ENCODE assay signal across 17 cellular contexts in the genomic region with DNA sequence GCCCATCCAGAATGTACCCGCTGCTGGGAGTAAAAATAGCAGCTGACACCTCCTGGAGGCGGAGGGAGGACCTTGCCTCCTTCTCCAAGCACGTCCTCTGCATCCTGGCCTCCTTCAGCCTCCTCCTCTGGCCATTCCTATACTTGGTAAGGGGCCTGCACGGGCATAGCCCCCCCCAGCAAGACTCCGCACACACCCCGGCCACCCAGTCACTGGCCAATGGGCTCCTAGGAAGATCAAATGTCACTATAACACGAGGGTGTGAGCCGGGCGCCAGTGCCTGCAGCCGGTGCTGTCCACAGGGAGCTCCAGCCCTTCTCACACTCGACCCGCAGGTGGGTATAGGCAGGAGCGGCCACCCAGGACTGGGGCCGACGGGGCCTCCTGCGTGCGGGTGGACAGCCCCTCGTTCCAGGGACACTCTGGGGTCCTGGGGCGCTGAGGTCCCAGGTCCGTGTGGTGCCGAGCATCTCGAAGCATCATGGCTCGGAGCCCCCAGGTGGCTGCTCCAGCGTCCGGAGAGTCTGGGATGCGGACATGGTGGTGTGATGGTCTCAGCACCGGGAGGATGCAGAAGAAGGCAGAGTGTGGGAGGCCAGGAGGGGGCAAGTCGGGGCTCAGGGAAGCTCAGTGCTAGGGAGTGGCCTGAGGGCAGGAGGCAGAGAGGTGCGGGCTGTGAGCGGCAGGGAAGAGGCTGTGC. TPM values are rescaled to one million over a fixed set of nuclear protein-coding genes. Genes with fewer than 3 reads are reported as not detected.
A peak's percentile ranks its signal among the peaks of the same experiment; 100 is the strongest.
DNase-seq lines count a peak whose midpoint lies in the region; ATAC-seq, FAIRE-seq and TF ChIP-seq lines count a peak whose summit lies in the region.
"Had no signal": no experiment of that assay in that cellular context is flagged by ENCODE, and none has a peak within 500 bp of the region (broad histone marks: within the 10 kb centered on the region; RNA-seq: fewer than 3 reads in every experiment).

A gene (plus strand): TSS at position 276 of the 700 bp plus-strand sequence. CDS start 3,172 bp downstream, outside the sequence.

- no peak within 1 kb of the TSS for H3K4me3 ChIP-seq in fibroblast of villous mesenchyme (ENCODE audit: low read depth, low read length)
- H3K4me3 ChIP-seq: upper lobe of right lung had no signal

- peak within 1 kb of the TSS; percentile 37 to 91 (median 87) for H3K4me3 Mint-ChIP-seq in nephron
- H3K4me3 Mint-ChIP-seq in activated T-cell treated with anti-CD3 and anti-CD28 coated beads, Interleukin-2, amount 50 U/mL, for 4 hours = no peak within 1 kb of the TSS
- H3K4me3 Mint-ChIP-seq: activated naive CD4-positive, alpha-beta T cell treated with anti-CD3 and anti-CD28 coated beads, Interleukin-2, amount 50 U/mL, for 24 hours; memory B cell had no signal

- no peak for TF ChIP-seq POLR2A in GM12892 (IDR thresholded peaks at IDR 0.05; ENCODE audit: low read depth, low read length)

- no peaks in the 10 kb centered on the region for H3K9me3 Mint-ChIP-seq in nephron
- H3K9me3 Mint-ChIP-seq in activated T-cell treated with anti-CD3 and anti-CD28 coated beads, Interleukin-2, amount 50 U/mL, for 4 hours = no peaks in the 10 kb centered on the region
- H3K9me3 Mint-ChIP-seq: activated naive CD4-positive, alpha-beta T cell treated with anti-CD3 and anti-CD28 coated beads, Interleukin-2, amount 50 U/mL, for 24 hours; memory B cell had no signal

- H3K4me1 Mint-ChIP-seq in nephron = peaks cover 56% of the 10 kb centered on the region
- peaks cover 13% of the 10 kb centered on the region for H3K4me1 Mint-ChIP-seq in activated T-cell treated with anti-CD3 and anti-CD28 coated beads, Interleukin-2, amount 50 U/mL, for 4 hours (ENCODE audit: low read depth)

- H3K36me3 Mint-ChIP-seq in nephron (ENCODE audit: low read depth) = peaks cover 7% of the 10 kb centered on the region
- no peaks in the 10 kb centered on the region for H3K36me3 Mint-ChIP-seq in activated T-cell treated with anti-CD3 and anti-CD28 coated beads, Interleukin-2, amount 50 U/mL, for 4 hours (ENCODE audit: insufficient read depth)
- H3K36me3 Mint-ChIP-seq: activated naive CD4-positive, alpha-beta T cell treated with anti-CD3 and anti-CD28 coated beads, Interleukin-2, amount 50 U/mL, for 24 hours; memory B cell had no signal

- no peak for FAIRE-seq in GM12892 (lab: Jason Lieb, UNC)
- FAIRE-seq: TTC549 had no signal

- peak within 1 kb of the TSS; percentile 50 to 69 (median 66) for H3K27ac Mint-ChIP-seq in nephron
- H3K27ac Mint-ChIP-seq: activated naive CD4-positive, alpha-beta T cell treated with anti-CD3 and anti-CD28 coated beads, Interleukin-2, amount 50 U/mL, for 24 hours; memory B cell had no signal

- no peak for ATAC-seq in activated T-cell treated with anti-CD3 and anti-CD28 coated beads, Interleukin-2, amount 50 U/mL, for 4 hours
- ATAC-seq in GM21576 (IDR thresholded peaks at IDR 0.05; ENCODE audit: unreplicated experiment) = no peak
- ATAC-seq in HG03139 (IDR thresholded peaks at IDR 0.05; ENCODE audit: unreplicated experiment) = no peak
- ATAC-seq: upper lobe of right lung had no signal

- TF ChIP-seq CTCF in fibroblast of villous mesenchyme (IDR thresholded peaks at IDR 0.05; ENCODE audit: insufficient read depth, low read depth, low read length) = peak; percentile 13
- TF ChIP-seq CTCF in nephron (IDR thresholded peaks at IDR 0.05; ENCODE audit: unreplicated experiment in 3 of 3) = no peak

- DNase-seq in 8988T = peak; percentile 77
- DNase-seq in GM12892 (ENCODE audit: insufficient read length) = peak; percentile 35
- no peak for DNase-seq in fibroblast of villous mesenchyme (ENCODE audit: low read depth)
- DNase-seq in activated T-cell treated with anti-CD3 and anti-CD28 coated beads, Interleukin-2, amount 50 U/mL, for 4 hours = no peak
- DNase-seq in NCI-H1930 (lab: John Stamatoyannopoulos, UW) = no peak
- DNase-seq: cerebellar nuclear complex, DMS79 treated with DMSO at 0.1 percent for 48 hours, hypothalamus, NCI-H748 treated with DMSO at 0.1 percent for 48 hours, SIG-M5, upper lobe of right lung had no signal

- no peaks in the 10 kb centered on the region for H3K27me3 Mint-ChIP-seq in nephron (ENCODE audit: low read depth)
- peaks cover 14% of the 10 kb centered on the region for H3K27me3 Mint-ChIP-seq in activated T-cell treated with anti-CD3 and anti-CD28 coated beads, Interleukin-2, amount 50 U/mL, for 4 hours (ENCODE audit: low read depth)
- H3K27me3 Mint-ChIP-seq: activated naive CD4-positive, alpha-beta T cell treated with anti-CD3 and anti-CD28 coated beads, Interleukin-2, amount 50 U/mL, for 24 hours had no signal

RNA-seq across cellular contexts. Expression of the gene that starts here (rescaled TPM):
- 0.74 TPM for polyA plus RNA-seq in GM12892 (2012; ENCODE audit: missing spikeins)
- total RNA-seq in fibroblast of villous mesenchyme = not detected in 2 replicates
- total RNA-seq in activated T-cell treated with anti-CD3 and anti-CD28 coated beads, Interleukin-2, amount 50 U/mL, for 4 hours = not detected

Comparison
In these comparisons a context has a peak if more than half of its experiments do, and no peak if none do; other contexts are left out.
1. DNase-seq: peak in 8988T (single experiment) and GM12892 (single experiment); none in fibroblast of villous mesenchyme (single experiment), activated T-cell treated with anti-CD3 and anti-CD28 coated beads, Interleukin-2, amount 50 U/mL, for 4 hours (single experiment) and NCI-H1930 (0 of 2).